ENCODE assay signal across 9 cellular contexts in the genomic region with DNA sequence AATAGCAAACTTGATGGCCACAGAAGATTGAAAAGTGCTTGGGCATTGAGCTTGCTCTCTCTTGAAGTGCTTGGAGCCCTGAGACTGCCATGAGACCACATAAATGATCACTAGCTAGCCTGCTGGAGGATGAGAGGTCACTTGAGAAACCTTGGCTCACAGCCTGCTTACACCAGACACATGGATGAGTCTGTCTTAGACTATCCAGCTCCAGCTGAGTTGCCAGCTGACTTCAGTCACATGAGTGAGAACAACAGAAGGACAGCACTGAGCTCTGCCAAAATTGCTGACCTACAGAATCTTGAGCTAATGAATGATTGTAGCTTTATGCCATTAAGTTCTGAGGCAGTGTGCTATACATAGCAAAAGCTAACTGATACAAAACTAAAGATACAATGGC. TPM values are rescaled to one million over a fixed set of nuclear protein-coding genes. Genes with fewer than 3 reads are reported as not detected.
DNase-seq lines count a peak whose midpoint lies in the region; ATAC-seq, FAIRE-seq and TF ChIP-seq lines count a peak whose summit lies in the region.
"Had no signal": no experiment of that assay in that cellular context is flagged by ENCODE, and none has a peak within 500 bp of the region (broad histone marks: within the 10 kb centered on the region; RNA-seq: fewer than 3 reads in every experiment).

No MANE protein-coding gene starts in this region.

- H3K4me3 Mint-ChIP-seq in progenitor cell of endocrine pancreas (ENCODE audit: low read depth): no peak overlapping the region

- H3K27ac Mint-ChIP-seq in progenitor cell of endocrine pancreas: no peak overlapping the region

- peaks cover 2% of the 10 kb centered on the region for H3K4me1 ChIP-seq in psoas muscle
- no peaks in the 10 kb centered on the region; the same call in 1 of the 2 replicates for H3K4me1 ChIP-seq in BE2C

- H3K9me3 ChIP-seq in psoas muscle: no peaks in the 10 kb centered on the region
- H3K9me3 ChIP-seq in BE2C: no peaks in the 10 kb centered on the region

- H3K4me1 Mint-ChIP-seq in progenitor cell of endocrine pancreas (ENCODE audit: low read depth): peaks cover under 1% of the 10 kb centered on the region

- H3K27me3 ChIP-seq in psoas muscle (ENCODE audit: insufficient read depth in 3 of 3, low read length in 2 of 3) (no peaks in the 10 kb centered on the region), BE2C (no peaks in the 10 kb centered on the region)

- peak; percentile 75 for FAIRE-seq in RCC 7860 (lab: Jason Lieb, UNC)

- no peaks in the 10 kb centered on the region for H3K36me3 Mint-ChIP-seq in progenitor cell of endocrine pancreas (ENCODE audit: insufficient read depth)

- DNase-seq in GM04504 (ENCODE audit: low read depth) (peak; percentile 89), RCC 7860 (ENCODE audit: low spot score) (peak; percentile 64), fibroblast of the conjunctiva (ENCODE audit: low read depth) (peak; percentile 86), psoas muscle (peak; percentile 48 to 61), BE2C (no peak), NCI-H2107 (lab: John Stamatoyannopoulos, UW) (no peak), progenitor cell of endocrine pancreas (ENCODE audit: low spot score, unreplicated experiment) (no peak)
- DNase-seq: activated T-cell treated with anti-CD3 and anti-CD28 coated beads for 4 hours had no signal

- no peaks in the 10 kb centered on the region for H3K36me3 ChIP-seq in psoas muscle (ENCODE audit: insufficient read depth in 1 of 2, low read depth in 1 of 2)
- no peaks in the 10 kb centered on the region for H3K36me3 ChIP-seq in BE2C

- ATAC-seq in psoas muscle (peak; percentile 92 to 99 (median 96)), HG03159 (IDR thresholded peaks at IDR 0.05; ENCODE audit: unreplicated experiment) (no peak)

- intact Hi-C loops in psoas muscle (cut with DNase I): no loop called here

- no peaks in the 10 kb centered on the region for H3K27me3 Mint-ChIP-seq in progenitor cell of endocrine pancreas

- H3K4me3 ChIP-seq in psoas muscle (no peak overlapping the region), BE2C (ENCODE audit: low read depth, low read length) (no peak overlapping the region)

- peaks cover 5% of the 10 kb centered on the region for H3K9me3 Mint-ChIP-seq in progenitor cell of endocrine pancreas (ENCODE audit: low read depth)

- TF ChIP-seq CTCF in psoas muscle (IDR thresholded peaks at IDR 0.05) (no peak), BE2C (IDR thresholded peaks at IDR 0.05; ENCODE audit: low read depth, low read length) (no peak), progenitor cell of endocrine pancreas (IDR thresholded peaks at IDR 0.05; ENCODE audit: unreplicated experiment) (no peak)

- peak overlapping the region; percentile 56 for H3K27ac ChIP-seq in psoas muscle

RNA-seq across cellular contexts. Expression of a gene that starts 18.1 kb away (rescaled TPM):
- total RNA-seq in psoas muscle (10 to 100 TPM in 2 of 4 donors, 1 to 10 TPM in 2; 7.2 to 41.6 (median 10.5) TPM), progenitor cell of endocrine pancreas (6.4 TPM in 2 replicates)
- polyA plus RNA-seq in psoas muscle: 10 to 100 TPM in 1 of 3 donors, 1 to 10 TPM in 2; 4.0 to 36.0 (median 5.3) TPM
- polyA plus RNA-seq in BE2C (2012; ENCODE audit: insufficient read depth, insufficient read length, low read depth): 2.1 TPM

Comparison
In these comparisons a context has a peak if more than half of its experiments do, and no peak if none do; other contexts are left out.
1. DNase-seq: peak in GM04504 (single experiment), RCC 7860 (single experiment), fibroblast of the conjunctiva (single experiment) and psoas muscle (2 of 2); none in BE2C (single experiment), NCI-H2107 (single experiment) and progenitor cell of endocrine pancreas (single experiment).